ENCODE assay signal across 9 cellular contexts in the genomic region with DNA sequence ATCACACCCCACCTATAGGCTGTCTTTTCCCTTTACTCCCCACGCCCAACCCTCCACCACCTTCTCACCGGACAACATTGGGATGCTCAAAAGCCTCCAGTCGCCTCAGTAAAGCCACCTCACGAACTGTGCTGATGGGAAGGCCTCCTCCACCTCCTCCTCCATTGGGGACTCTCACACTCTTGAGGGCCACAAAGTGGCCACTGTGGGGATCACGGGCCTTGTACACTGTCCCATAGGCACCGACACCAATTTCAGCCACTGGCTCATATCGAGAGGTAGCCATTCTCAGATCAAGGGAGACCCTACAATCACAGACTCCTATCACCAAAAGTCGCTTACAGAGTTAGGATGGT. TPM values are rescaled to one million over a fixed set of nuclear protein-coding genes. Genes with fewer than 3 reads are reported as not detected.
DNase-seq lines count a peak whose midpoint lies in the region; ATAC-seq and TF ChIP-seq lines count a peak whose summit lies in the region.
"Had no signal": no experiment of that assay in that cellular context is flagged by ENCODE, and none has a peak within 500 bp of the region (broad histone marks: within the 10 kb centered on the region; RNA-seq: fewer than 3 reads in every experiment).

No MANE protein-coding gene starts in this region.

- WGBS in mesodermal cell (ENCODE audit: insufficient coverage in 2 of 2), 2 experiments, result 3 to 24% methylated on average over 4 to 6 of the region's 8 CpGs

- H3K4me1 ChIP-seq in right atrium auricular region (peaks cover 0 to 32% of the 10 kb centered on the region in 2 donors), mesodermal cell (ENCODE audit: control insufficient read depth, insufficient read depth, low read length, poor library complexity, severe bottlenecking) (peaks cover 8% of the 10 kb centered on the region), vagina (peaks cover 39% of the 10 kb centered on the region)

- H3K9me3 ChIP-seq in right atrium auricular region (no peaks in the 10 kb centered on the region), mesodermal cell (ENCODE audit: control insufficient read depth, low read length) (no peaks in the 10 kb centered on the region), vagina (no peaks in the 10 kb centered on the region)

- H3K27me3 ChIP-seq in right atrium auricular region, result no peaks in the 10 kb centered on the region
- no peaks in the 10 kb centered on the region for H3K27me3 ChIP-seq in brain microvascular endothelial cell (replicated peaks)
- H3K27me3 ChIP-seq in vagina, result no peaks in the 10 kb centered on the region

- intact Hi-C loops in left ventricle myocardium superior (cut with micrococcal nuclease), result no loop called here
- intact Hi-C loops in vagina (cut with DNase I), result no loop called here

- H3K36me3 ChIP-seq in right atrium auricular region (peaks cover 39% of the 10 kb centered on the region), brain microvascular endothelial cell (replicated peaks) (peaks cover 28% of the 10 kb centered on the region), mesodermal cell (ENCODE audit: control insufficient read depth, insufficient read depth, low read length) (peaks cover 48% of the 10 kb centered on the region), vagina (peaks cover 0 to 32% of the 10 kb centered on the region in 2 donors)

- H3K27ac ChIP-seq in right atrium auricular region (peak overlapping the region; percentile 92 to 93), brain microvascular endothelial cell (peak overlapping the region; percentile 93), mesodermal cell (ENCODE audit: low read depth, low read length, severe bottlenecking) (peak overlapping the region; percentile 92), vagina (peak overlapping the region; percentile 83)

- TF ChIP-seq POLR2A in vagina (IDR thresholded peaks at IDR 0.05), result no peak

- H3K4me3 ChIP-seq in right atrium auricular region (peak overlapping the region; percentile 66 to 77), brain microvascular endothelial cell (ENCODE audit: low read depth, low read length) (peak overlapping the region; percentile 86), mesodermal cell (ENCODE audit: extremely low read depth, insufficient read depth, low read length, poor library complexity, severe bottlenecking) (peak overlapping the region; percentile 85), vagina (peak overlapping the region; percentile 67 to 77)

- no peak for ATAC-seq in left ventricle myocardium superior
- ATAC-seq in GM18867 (IDR thresholded peaks at IDR 0.05; ENCODE audit: unreplicated experiment), result no peak
- ATAC-seq in HG02623 (IDR thresholded peaks at IDR 0.05; ENCODE audit: unreplicated experiment), result no peak

- DNase-seq in right atrium auricular region (ENCODE audit: low spot score) (no peak), left ventricle myocardium superior (no peak), brain microvascular endothelial cell (no peak), vagina (ENCODE audit: extremely low spot score in 2 of 2) (peak in 1 of 2 donors; percentile 93), anterior cingulate cortex (lab: John Stamatoyannopoulos, UW) (no peak)
- DNase-seq: SW 1271 had no signal

- in situ Hi-C loops in brain microvascular endothelial cell (cut with HindIII; ENCODE audit: low pct_ligation_motif_present, low sequenced_read_pairs), result no loop called here

- no peak for TF ChIP-seq CTCF in right atrium auricular region (IDR thresholded peaks at IDR 0.05)
- TF ChIP-seq CTCF in brain microvascular endothelial cell (IDR thresholded peaks at IDR 0.05; ENCODE audit: low read depth, low read length, missing control alignments), result no peak
- no peak for TF ChIP-seq CTCF in vagina (IDR thresholded peaks at IDR 0.05)

RNA-seq across cellular contexts. Expression of a gene that starts 0.7 kb away (rescaled TPM):
- 10 to 100 TPM; 32.1 to 59.7 TPM for total RNA-seq in right atrium auricular region
- total RNA-seq in left ventricle myocardium superior, result 42.1 TPM
- 152 TPM for polyA plus RNA-seq in mesodermal cell (2013, experiment 1 of 2)
- 122 TPM for polyA plus RNA-seq in mesodermal cell (2013, experiment 2 of 2)
- total RNA-seq in vagina, result 102 TPM

RNA-seq across cellular contexts. Expression of a gene that starts 3.5 kb away (rescaled TPM):
- total RNA-seq in right atrium auricular region, result 10 to 100 TPM in 1 of 2 donors, 1 to 10 TPM in 1; 8.4 to 11.6 TPM
- total RNA-seq in left ventricle myocardium superior, result 15.6 TPM
- polyA plus RNA-seq in mesodermal cell (2013, experiment 1 of 2), result 6.3 TPM
- polyA plus RNA-seq in mesodermal cell (2013, experiment 2 of 2), result 4.2 TPM
- total RNA-seq in vagina, result 8.3 TPM

RNA-seq across cellular contexts. Expression of a gene that starts 6.6 kb away (rescaled TPM):
- 10 to 100 TPM; 50.3 to 59.6 TPM for total RNA-seq in right atrium auricular region
- 32.8 TPM for total RNA-seq in left ventricle myocardium superior
- polyA plus RNA-seq in mesodermal cell (2013, experiment 1 of 2), result 20.1 TPM
- 20.0 TPM for polyA plus RNA-seq in mesodermal cell (2013, experiment 2 of 2)
- 67.0 TPM for total RNA-seq in vagina

RNA-seq across cellular contexts. Expression of a gene that starts 12.9 kb away (rescaled TPM):
- total RNA-seq in right atrium auricular region, result 1 to 10 TPM in 1 of 2 donors, under 1 TPM in 1; 0.75 to 4.8 TPM
- 7.5 TPM for total RNA-seq in left ventricle myocardium superior
- 1.8 TPM for polyA plus RNA-seq in mesodermal cell (2013, experiment 1 of 2)
- polyA plus RNA-seq in mesodermal cell (2013, experiment 2 of 2), result 1.6 TPM
- 1.5 TPM for total RNA-seq in vagina

RNA-seq across cellular contexts. Expression of a gene that starts 15.5 kb away (rescaled TPM):
- under 1 TPM; 0.28 to 0.33 TPM for total RNA-seq in right atrium auricular region
- not detected for total RNA-seq in left ventricle myocardium superior
- polyA plus RNA-seq in mesodermal cell (2013, experiment 1 of 2), result 0.18 TPM
- polyA plus RNA-seq in mesodermal cell (2013, experiment 2 of 2), result 2.0 TPM
- 1.7 TPM for total RNA-seq in vagina
